In the genomic region with DNA sequence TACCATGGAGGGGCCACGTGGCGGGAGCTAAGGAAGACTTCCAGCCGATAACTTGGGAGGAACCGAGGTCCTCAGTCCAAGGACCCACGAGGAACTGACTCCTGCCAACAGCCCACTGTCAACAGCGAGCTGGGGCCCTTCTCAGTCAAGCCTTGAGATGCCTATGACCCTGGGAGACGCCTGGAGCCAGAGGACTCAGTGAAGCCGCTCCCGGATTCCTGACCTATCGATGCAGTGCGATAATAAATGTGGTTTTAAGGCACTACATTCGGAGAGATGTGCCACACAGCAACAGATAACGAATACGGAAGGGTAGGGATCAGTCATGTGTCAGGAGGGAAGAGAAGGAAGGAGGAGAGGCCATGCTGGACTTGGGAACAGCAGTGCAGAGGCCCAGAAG, we compare ENCODE assay signal across 24 cellular contexts.
DNase-seq lines count a peak whose midpoint lies in the region; ATAC-seq, FAIRE-seq and TF ChIP-seq lines count a peak whose summit lies in the region.
"Had no signal": no experiment of that assay in that cellular context is flagged by ENCODE, and none has a peak within 500 bp of the region (broad histone marks: within the 10 kb centered on the region; RNA-seq: fewer than 3 reads in every experiment).

No MANE protein-coding gene starts in this region.

- H3K4me1 ChIP-seq in PC-3 (ENCODE audit: insufficient read depth, low read length) (peaks cover 29% of the 10 kb centered on the region), astrocyte (ENCODE audit: insufficient read depth, low read length) (peaks cover 30% of the 10 kb centered on the region), osteoblast (ENCODE audit: insufficient read depth, low read length) (peaks cover 25% of the 10 kb centered on the region), thyroid gland (no peaks in the 10 kb centered on the region)
- H3K4me1 ChIP-seq: BE2C had no signal

- CTCF ChIA-PET in PC-3 (lab: Charles Lee), result no interaction called here

- H3K27me3 ChIP-seq in PC-3 (ENCODE audit: low read length) (no peaks in the 10 kb centered on the region), astrocyte (ENCODE audit: insufficient read depth, low read length) (no peaks in the 10 kb centered on the region), osteoblast (ENCODE audit: insufficient read depth, low read length) (no peaks in the 10 kb centered on the region), thyroid gland (no peaks in the 10 kb centered on the region)
- H3K27me3 ChIP-seq: BE2C had no signal

- H3K27ac Mint-ChIP-seq in astrocyte (ENCODE audit: unreplicated experiment), result peak overlapping the region; percentile 99
- peak overlapping the region; percentile 49 for H3K27ac Mint-ChIP-seq in stimulated activated effector memory CD8-positive, alpha-beta T cell treated with anti-CD3 and anti-CD28 coated beads, Interleukin-12 subunit alpha, Interleukin-12 subunit beta, amount 100 ng/mL, for 72 hours
- H3K27ac Mint-ChIP-seq: CD14-positive monocyte, IgD-negative memory B cell had no signal

- 86 to 91% methylated on average over 14 of the region's 14 CpGs for WGBS in thyroid gland, 2 donors

- peaks cover 19% of the 10 kb centered on the region for H3K4me1 Mint-ChIP-seq in astrocyte (ENCODE audit: low read depth, unreplicated experiment)
- H3K4me1 Mint-ChIP-seq in stimulated activated effector memory CD8-positive, alpha-beta T cell treated with anti-CD3 and anti-CD28 coated beads, Interleukin-12 subunit alpha, Interleukin-12 subunit beta, amount 100 ng/mL, for 72 hours, result peaks cover 36% of the 10 kb centered on the region
- H3K4me1 Mint-ChIP-seq: CD14-positive monocyte had no signal

- H3K4me2 ChIP-seq in PC-3 (ENCODE audit: low read length) (no peak overlapping the region), astrocyte (ENCODE audit: low read length) (no peak overlapping the region), osteoblast (ENCODE audit: insufficient read depth, low read length) (no peak overlapping the region)
- H3K4me2 ChIP-seq: PC-9 had no signal

- no TSS peak for BruUV-seq in PC-3 (replicated peaks; lab: Mats Ljungman, UMichigan)

- peaks cover 14% of the 10 kb centered on the region for H3K9me3 Mint-ChIP-seq in astrocyte (ENCODE audit: unreplicated experiment)
- H3K9me3 Mint-ChIP-seq in stimulated activated effector memory CD8-positive, alpha-beta T cell treated with anti-CD3 and anti-CD28 coated beads, Interleukin-12 subunit alpha, Interleukin-12 subunit beta, amount 100 ng/mL, for 72 hours, result no peaks in the 10 kb centered on the region

- intact Hi-C loops in PC-3 (cut with micrococcal nuclease) (no loop called here), thyroid gland (cut with DNase I) (no loop called here)

- H3K27ac ChIP-seq in PC-3 (ENCODE audit: low read length) (no peak overlapping the region), astrocyte (ENCODE audit: low read depth, low read length) (peak overlapping the region; percentile 99), osteoblast (ENCODE audit: low read depth, low read length) (peak overlapping the region; percentile 94), thyroid gland (no peak overlapping the region)
- H3K27ac ChIP-seq: PC-9 had no signal

- H3K79me2 ChIP-seq in PC-3 (ENCODE audit: low read length) (no peaks in the 10 kb centered on the region), astrocyte (ENCODE audit: insufficient read depth, low read length) (no peaks in the 10 kb centered on the region), osteoblast (ENCODE audit: insufficient read depth, low read length) (no peaks in the 10 kb centered on the region)

- no peaks in the 10 kb centered on the region for H3K36me3 ChIP-seq in PC-3 (ENCODE audit: low read depth, low read length)
- no peaks in the 10 kb centered on the region for H3K36me3 ChIP-seq in astrocyte (ENCODE audit: insufficient read depth, low read length)
- H3K36me3 ChIP-seq in osteoblast (ENCODE audit: insufficient read depth, low read length), result no peaks in the 10 kb centered on the region
- no peaks in the 10 kb centered on the region for H3K36me3 ChIP-seq in thyroid gland
- H3K36me3 ChIP-seq: BE2C had no signal

- H2AFZ ChIP-seq in PC-3 (ENCODE audit: low read length), result no peak overlapping the region
- H2AFZ ChIP-seq in astrocyte (ENCODE audit: low read depth, low read length), result no peak overlapping the region
- H2AFZ ChIP-seq in osteoblast (ENCODE audit: low read length), result no peak overlapping the region
- H2AFZ ChIP-seq: PC-9 had no signal

- peak overlapping the region; percentile 38; the same call in 1 of the 2 replicates for H3K9ac ChIP-seq in PC-3 (ENCODE audit: low read length)
- peak overlapping the region; percentile 74 for H3K9ac ChIP-seq in astrocyte (ENCODE audit: low read length)

- peaks cover 8% of the 10 kb centered on the region; the same call in 1 of the 2 replicates for H3K9me3 ChIP-seq in PC-3 (ENCODE audit: low read length)
- H3K9me3 ChIP-seq in astrocyte (ENCODE audit: insufficient read depth, low read depth, low read length), result no peaks in the 10 kb centered on the region
- no peaks in the 10 kb centered on the region for H3K9me3 ChIP-seq in osteoblast (ENCODE audit: low read depth, low read length)
- H3K9me3 ChIP-seq in thyroid gland, result no peaks in the 10 kb centered on the region
- H3K9me3 ChIP-seq: BE2C had no signal

- ATAC-seq in PC-3 (no peak), HG02870 (IDR thresholded peaks at IDR 0.05; ENCODE audit: unreplicated experiment) (no peak), HG02623 (IDR thresholded peaks at IDR 0.05; ENCODE audit: unreplicated experiment) (no peak)
- no peak for ATAC-seq in stimulated activated effector memory CD8-positive, alpha-beta T cell treated with anti-CD3 and anti-CD28 coated beads, Interleukin-12 subunit alpha, Interleukin-12 subunit beta, amount 100 ng/mL, for 72 hours

- no peak overlapping the region for H3K4me3 Mint-ChIP-seq in astrocyte (ENCODE audit: unreplicated experiment)
- no peak overlapping the region for H3K4me3 Mint-ChIP-seq in stimulated activated effector memory CD8-positive, alpha-beta T cell treated with anti-CD3 and anti-CD28 coated beads, Interleukin-12 subunit alpha, Interleukin-12 subunit beta, amount 100 ng/mL, for 72 hours
- H3K4me3 Mint-ChIP-seq: CD14-positive monocyte, IgD-negative memory B cell had no signal

- H3K4me3 ChIP-seq in PC-3 (ENCODE audit: low read length), result no peak overlapping the region
- no peak overlapping the region for H3K4me3 ChIP-seq in astrocyte (ENCODE audit: insufficient read depth, low read depth, low read length)
- no peak overlapping the region for H3K4me3 ChIP-seq in osteoblast (ENCODE audit: insufficient read depth, low read length)
- H3K4me3 ChIP-seq in thyroid gland (replicated peaks in 1 of 3), result no peak overlapping the region
- H3K4me3 ChIP-seq: PC-9 had no signal

- no peaks in the 10 kb centered on the region for H3K9me2 ChIP-seq in PC-3 (replicated peaks; ENCODE audit: low read length)

- POLR2A ChIA-PET in PC-3 (lab: Charles Lee; ENCODE audit: unreplicated experiment), result no interaction called here

- no peak for FAIRE-seq in astrocyte (lab: Jason Lieb, UNC)
- FAIRE-seq: GM12892, GM19239, H54 had no signal

- TF ChIP-seq CTCF in PC-3 (conservative IDR thresholded peaks at IDR 0.05; ENCODE audit: low read depth, low read length), result no peak
- no peak for TF ChIP-seq CTCF in astrocyte (IDR thresholded peaks at IDR 0.05; ENCODE audit: insufficient read depth, low read depth, low read length)
- no peak for TF ChIP-seq CTCF in osteoblast (IDR thresholded peaks at IDR 0.05; ENCODE audit: extremely low read depth, low read depth, low read length)
- no peak for TF ChIP-seq CTCF in thyroid gland (IDR thresholded peaks at IDR 0.05)

- no peaks in the 10 kb centered on the region for H3F3A ChIP-seq in PC-3 (ENCODE audit: low read length, unreplicated experiment)

- DNase-seq in PC-3 (no peak), astrocyte (ENCODE audit: low read depth) (no peak), osteoblast (ENCODE audit: insufficient read length, low spot score, missing footprints) (no peak), thyroid gland (no peak), GF-D8 (lab: John Stamatoyannopoulos, UW) (no peak)
- DNase-seq in stimulated activated effector memory CD8-positive, alpha-beta T cell treated with anti-CD3 and anti-CD28 coated beads, Interleukin-12 subunit alpha, Interleukin-12 subunit beta, amount 100 ng/mL, for 72 hours (ENCODE audit: low spot score in 2 of 2), result no peak
- DNase-seq: ACHN, BE2C, Calu3, DMS79 treated with DMSO at 0.1 percent for 48 hours, NCI-H1092 treated with DMSO at 0.1 percent for 48 hours, NCI-H1436, NCI-H187, NCI-H2171 treated with DMSO at 0.1 percent for 48 hours, NCI-H748 treated with DMSO at 0.1 percent for 48 hours, PC-9, SHP77 had no signal

- H4K20me1 ChIP-seq in PC-3 (ENCODE audit: low read length) (no peaks in the 10 kb centered on the region), astrocyte (ENCODE audit: insufficient read depth, low read length) (no peaks in the 10 kb centered on the region), osteoblast (ENCODE audit: insufficient read depth, low read length) (no peaks in the 10 kb centered on the region)

- peaks cover 4% of the 10 kb centered on the region for H3K36me3 Mint-ChIP-seq in astrocyte (ENCODE audit: low read depth, unreplicated experiment)
- peaks cover 11% of the 10 kb centered on the region for H3K36me3 Mint-ChIP-seq in stimulated activated effector memory CD8-positive, alpha-beta T cell treated with anti-CD3 and anti-CD28 coated beads, Interleukin-12 subunit alpha, Interleukin-12 subunit beta, amount 100 ng/mL, for 72 hours
- H3K36me3 Mint-ChIP-seq: CD14-positive monocyte had no signal

- no peak for TF ChIP-seq POLR2A in thyroid gland (IDR thresholded peaks at IDR 0.05)

- no peaks in the 10 kb centered on the region for H3K27me3 Mint-ChIP-seq in astrocyte (ENCODE audit: low read depth, unreplicated experiment)

Comparison
In these comparisons a context has a peak if more than half of its experiments do, and no peak if none do; other contexts are left out.
1. H3K27ac ChIP-seq: peak in astrocyte (single experiment) and osteoblast (single experiment); none in PC-3 (single experiment) and thyroid gland (0 of 3).